ENCODE assay signal across 1 cellular context in the genomic region with DNA sequence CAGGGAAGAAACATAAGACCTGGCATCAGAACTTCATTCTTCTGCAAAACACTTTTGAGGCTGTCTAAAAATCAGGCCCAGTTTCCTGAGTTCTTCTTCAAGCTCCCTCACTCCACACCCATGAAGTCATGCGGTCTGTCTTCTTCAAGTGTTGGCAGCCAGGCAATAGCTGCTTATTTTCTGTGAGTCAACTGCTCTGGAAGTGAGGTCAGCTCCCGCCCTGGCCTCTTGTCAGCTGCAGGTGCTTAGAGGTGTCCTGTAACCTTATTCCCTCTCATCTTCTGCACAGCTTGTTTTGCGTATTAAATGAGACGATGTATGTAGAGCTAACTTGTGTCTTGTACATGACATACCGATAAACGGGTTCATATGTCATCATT.
TF ChIP-seq lines count a peak whose summit lies in the region.

No MANE protein-coding gene starts in this region.

TF ChIP-seq in IMR-90, 13 proteins besides CTCF, POLR2A, EP300 and RAD21 (continued from another document):
- TF ChIP-seq CEBPB (IDR thresholded peaks at IDR 0.05; ENCODE audit: low read depth, low read length) (no peak), CHD1 (IDR thresholded peaks at IDR 0.05; ENCODE audit: low read depth, low read length) (no peak), MXI1 (IDR thresholded peaks at IDR 0.05; ENCODE audit: borderline replicate concordance, low read depth, low read length) (no peak), FOS (IDR thresholded peaks at IDR 0.05; ENCODE audit: low read depth, low read length) (no peak)
- TF ChIP-seq, protein P1, sequence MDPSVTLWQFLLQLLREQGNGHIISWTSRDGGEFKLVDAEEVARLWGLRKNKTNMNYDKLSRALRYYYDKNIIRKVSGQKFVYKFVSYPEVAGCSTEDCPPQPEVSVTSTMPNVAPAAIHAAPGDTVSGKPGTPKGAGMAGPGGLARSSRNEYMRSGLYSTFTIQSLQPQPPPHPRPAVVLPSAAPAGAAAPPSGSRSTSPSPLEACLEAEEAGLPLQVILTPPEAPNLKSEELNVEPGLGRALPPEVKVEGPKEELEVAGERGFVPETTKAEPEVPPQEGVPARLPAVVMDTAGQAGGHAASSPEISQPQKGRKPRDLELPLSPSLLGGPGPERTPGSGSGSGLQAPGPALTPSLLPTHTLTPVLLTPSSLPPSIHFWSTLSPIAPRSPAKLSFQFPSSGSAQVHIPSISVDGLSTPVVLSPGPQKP (IDR thresholded peaks at IDR 0.05; ENCODE audit: borderline replicate concordance, low read depth, low read length) = no peak
- TF ChIP-seq, protein P2, sequence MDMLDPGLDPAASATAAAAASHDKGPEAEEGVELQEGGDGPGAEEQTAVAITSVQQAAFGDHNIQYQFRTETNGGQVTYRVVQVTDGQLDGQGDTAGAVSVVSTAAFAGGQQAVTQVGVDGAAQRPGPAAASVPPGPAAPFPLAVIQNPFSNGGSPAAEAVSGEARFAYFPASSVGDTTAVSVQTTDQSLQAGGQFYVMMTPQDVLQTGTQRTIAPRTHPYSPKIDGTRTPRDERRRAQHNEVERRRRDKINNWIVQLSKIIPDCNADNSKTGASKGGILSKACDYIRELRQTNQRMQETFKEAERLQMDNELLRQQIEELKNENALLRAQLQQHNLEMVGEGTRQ (IDR thresholded peaks at IDR 0.05; ENCODE audit: low read depth, low read length) = no peak
